In genomic region chr12:29734299-29734698, GRCh38 we compare ENCODE assay signal across 19 cellular contexts. TPM values are rescaled to one million over a fixed set of nuclear protein-coding genes. Genes with fewer than 3 reads are reported as not detected.
DNase-seq lines count a peak whose midpoint lies in the region; ATAC-seq and TF ChIP-seq lines count a peak whose summit lies in the region.
"Had no signal": no experiment of that assay in that cellular context is flagged by ENCODE, and none has a peak within 500 bp of the region (broad histone marks: within the 10 kb centered on the region; RNA-seq: fewer than 3 reads in every experiment).

No MANE protein-coding gene starts in this region.

- intact Hi-C loops in CD4-positive, alpha-beta T cell (cut with DNase I, micrococcal nuclease): no loop called here

- peaks cover 2% of the 10 kb centered on the region for H3K36me3 Mint-ChIP-seq in chondrocyte (ENCODE audit: low read depth)
- no peaks in the 10 kb centered on the region for H3K36me3 Mint-ChIP-seq in stimulated activated effector memory CD8-positive, alpha-beta T cell treated with anti-CD3 and anti-CD28 coated beads, Interleukin-12 subunit alpha, Interleukin-12 subunit beta, amount 100 ng/mL, for 72 hours
- no peaks in the 10 kb centered on the region for H3K36me3 Mint-ChIP-seq in CD4-positive, alpha-beta T cell (ENCODE audit: low read depth)
- H3K36me3 Mint-ChIP-seq: CD8-positive, alpha-beta T cell; IgD-negative memory B cell had no signal

- TF ChIP-seq CTCF in VCaP (conservative IDR thresholded peaks at IDR 0.05) (no peak), chondrocyte (IDR thresholded peaks at IDR 0.05) (no peak), thoracic aorta (IDR thresholded peaks at IDR 0.05) (no peak)
- no peak for TF ChIP-seq CTCF in CD4-positive, alpha-beta T cell (IDR thresholded peaks at IDR 0.05)

- POLR2A ChIA-PET in CD4-positive, alpha-beta T cell (lab: Charles Lee): no interaction called here

- peak overlapping the region; percentile 42 for H3K27ac Mint-ChIP-seq in chondrocyte (ENCODE audit: unreplicated experiment)
- H3K27ac Mint-ChIP-seq in stimulated activated effector memory CD8-positive, alpha-beta T cell treated with anti-CD3 and anti-CD28 coated beads, Interleukin-12 subunit alpha, Interleukin-12 subunit beta, amount 100 ng/mL, for 72 hours: no peak overlapping the region
- H3K27ac Mint-ChIP-seq in CD4-positive, alpha-beta T cell: no peak overlapping the region
- H3K27ac Mint-ChIP-seq: CD8-positive, alpha-beta T cell; IgD-negative memory B cell had no signal

- H3K4me1 ChIP-seq in muscle layer of duodenum (ENCODE audit: control insufficient read depth in 1 of 2, insufficient read depth in 2 of 2, low read length in 2 of 2) (peaks cover 7 to 30% of the 10 kb centered on the region in 2 donors), thoracic aorta (ENCODE audit: control insufficient read depth in 1 of 2, low read depth in 2 of 2) (peaks cover 20 to 56% of the 10 kb centered on the region in 2 donors)

- H3K27me3 ChIP-seq in muscle layer of duodenum (ENCODE audit: low read depth, low read length): no peaks in the 10 kb centered on the region
- no peaks in the 10 kb centered on the region for H3K27me3 ChIP-seq in thoracic aorta (replicated peaks; ENCODE audit: insufficient read depth)
- H3K27me3 ChIP-seq in CD4-positive, alpha-beta T cell (ENCODE audit: control insufficient read depth, insufficient read depth, low read length): no peaks in the 10 kb centered on the region
- H3K27me3 ChIP-seq: BE2C, SJSA1 had no signal

- peak overlapping the region; percentile 78 for H3K27ac ChIP-seq in VCaP
- peak overlapping the region; percentile 24 for H3K27ac ChIP-seq in muscle layer of duodenum (ENCODE audit: low read length)
- peak overlapping the region; percentile 42 to 52 for H3K27ac ChIP-seq in thoracic aorta
- no peak overlapping the region for H3K27ac ChIP-seq in CD4-positive, alpha-beta T cell (ENCODE audit: low read depth, low read length)
- H3K27ac ChIP-seq: SJSA1 had no signal

- CTCF ChIA-PET in CD4-positive, alpha-beta T cell (lab: Charles Lee): interaction anchor here (1.3 kb wide), 1 partner anchor 15 kb away, joined by 3 read pairs; no protein-coding TSS in a partner anchor

- H3K4me3 Mint-ChIP-seq in chondrocyte (ENCODE audit: unreplicated experiment): no peak overlapping the region
- H3K4me3 Mint-ChIP-seq in stimulated activated effector memory CD8-positive, alpha-beta T cell treated with anti-CD3 and anti-CD28 coated beads, Interleukin-12 subunit alpha, Interleukin-12 subunit beta, amount 100 ng/mL, for 72 hours: no peak overlapping the region
- no peak overlapping the region for H3K4me3 Mint-ChIP-seq in CD4-positive, alpha-beta T cell
- H3K4me3 Mint-ChIP-seq: CD8-positive, alpha-beta T cell; IgD-negative memory B cell had no signal

- no peak for DNase-seq in chondrocyte (ENCODE audit: low spot score)
- DNase-seq in thoracic aorta (ENCODE audit: low spot score): no peak
- no peak for DNase-seq in stimulated activated effector memory CD8-positive, alpha-beta T cell treated with anti-CD3 and anti-CD28 coated beads, Interleukin-12 subunit alpha, Interleukin-12 subunit beta, amount 100 ng/mL, for 72 hours (ENCODE audit: low spot score in 2 of 2)
- DNase-seq in CD4-positive, alpha-beta T cell: no peak
- DNase-seq: BE2C; CD8-positive, alpha-beta T cell; DMS79; H7; Kasumi-1; NCI-H1105 treated with DMSO at 0.1 percent for 48 hours; NCI-H187; NCI-H345; NCI-H526 treated with DMSO at 0.1 percent for 48 hours; OCI-M1 had no signal

- no peaks in the 10 kb centered on the region for H3K27me3 Mint-ChIP-seq in chondrocyte (ENCODE audit: low read depth)
- no peaks in the 10 kb centered on the region for H3K27me3 Mint-ChIP-seq in CD4-positive, alpha-beta T cell
- H3K27me3 Mint-ChIP-seq: IgD-negative memory B cell had no signal

- H3K4me3 ChIP-seq in muscle layer of duodenum (ENCODE audit: low read depth in 1 of 2, low read length in 2 of 2): no peak overlapping the region
- H3K4me3 ChIP-seq in thoracic aorta: no peak overlapping the region
- H3K4me3 ChIP-seq: SJSA1 had no signal

- H3K9me3 ChIP-seq in muscle layer of duodenum (ENCODE audit: control insufficient read depth in 1 of 2, low read length in 2 of 2) (no peaks in the 10 kb centered on the region), thoracic aorta (no peaks in the 10 kb centered on the region)
- no peaks in the 10 kb centered on the region for H3K9me3 ChIP-seq in CD4-positive, alpha-beta T cell (ENCODE audit: control insufficient read depth, low read length)
- H3K9me3 ChIP-seq: BE2C, SJSA1 had no signal

- peaks cover 65% of the 10 kb centered on the region for H3K4me1 Mint-ChIP-seq in chondrocyte (ENCODE audit: low read depth)
- H3K4me1 Mint-ChIP-seq in stimulated activated effector memory CD8-positive, alpha-beta T cell treated with anti-CD3 and anti-CD28 coated beads, Interleukin-12 subunit alpha, Interleukin-12 subunit beta, amount 100 ng/mL, for 72 hours: no peaks in the 10 kb centered on the region
- H3K4me1 Mint-ChIP-seq in CD4-positive, alpha-beta T cell (ENCODE audit: low read depth): no peaks in the 10 kb centered on the region
- H3K4me1 Mint-ChIP-seq: IgD-negative memory B cell had no signal

- no peak for ATAC-seq in thoracic aorta (ENCODE audit: insufficient number of reproducible peaks, low FRiP score, low read depth)
- ATAC-seq in stimulated activated effector memory CD8-positive, alpha-beta T cell treated with anti-CD3 and anti-CD28 coated beads, Interleukin-12 subunit alpha, Interleukin-12 subunit beta, amount 100 ng/mL, for 72 hours: no peak
- no peak for ATAC-seq in CD4-positive, alpha-beta T cell (ENCODE audit: poor library complexity)
- ATAC-seq in HG02970 (IDR thresholded peaks at IDR 0.05; ENCODE audit: low FRiP score, unreplicated experiment): no peak
- ATAC-seq: CD8-positive, alpha-beta T cell had no signal

- no peaks in the 10 kb centered on the region for H3K9me3 Mint-ChIP-seq in chondrocyte (ENCODE audit: low read depth)
- no peaks in the 10 kb centered on the region for H3K9me3 Mint-ChIP-seq in stimulated activated effector memory CD8-positive, alpha-beta T cell treated with anti-CD3 and anti-CD28 coated beads, Interleukin-12 subunit alpha, Interleukin-12 subunit beta, amount 100 ng/mL, for 72 hours
- no peaks in the 10 kb centered on the region for H3K9me3 Mint-ChIP-seq in CD4-positive, alpha-beta T cell
- H3K9me3 Mint-ChIP-seq: CD8-positive, alpha-beta T cell had no signal

- H3K36me3 ChIP-seq in muscle layer of duodenum (ENCODE audit: control insufficient read depth in 1 of 2, insufficient read depth in 2 of 2, low read length in 2 of 2): no peaks in the 10 kb centered on the region
- no peaks in the 10 kb centered on the region for H3K36me3 ChIP-seq in thoracic aorta
- H3K36me3 ChIP-seq: BE2C, SJSA1 had no signal

RNA-seq across cellular contexts. Expression of gene TMTC1, which starts 49.4 kb away (rescaled TPM):
- 24.0 to 49.1 TPM (median 25.2 TPM) in 3 replicates for total RNA-seq in chondrocyte
- 100 to 1,000 TPM in 1 of 2 donors, 10 to 100 TPM in 1; 76.3 to 160 TPM for total RNA-seq in thoracic aorta
- total RNA-seq in CD4-positive, alpha-beta T cell: not detected
- total RNA-seq: CD8-positive, alpha-beta T cell had no signal

Comparison
In these comparisons a context has a peak if more than half of its experiments do, and no peak if none do; other contexts are left out.
1. RNA of gene TMTC1, which starts 49.4 kb away (total RNA-seq): 76.3 to 160 TPM in thoracic aorta and 24.0 to 49.1 TPM in chondrocyte; not detected in CD4-positive, alpha-beta T cell; every median in the first group is over 10 times any median in the second.